1 cellular context compared by ENCODE assay signal in the genomic region with DNA sequence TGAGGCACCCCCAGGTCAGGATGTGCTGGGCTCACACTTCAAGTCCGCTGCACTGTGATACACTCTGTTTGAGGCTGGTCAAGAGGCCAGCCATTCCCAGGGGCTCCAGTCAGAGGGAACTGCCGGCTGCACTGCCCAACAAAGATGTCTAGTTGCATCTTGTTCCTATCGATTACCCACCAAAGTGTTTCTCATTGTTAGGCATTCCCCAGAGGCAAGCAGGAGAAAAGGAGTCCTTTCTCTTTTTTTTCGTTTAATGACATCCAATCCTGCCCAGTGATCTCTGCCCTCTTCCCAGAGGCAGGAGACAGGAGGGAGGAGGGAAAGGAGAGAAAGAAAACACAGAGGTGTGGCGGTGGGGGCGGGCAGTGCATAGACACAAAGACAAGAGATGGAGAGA.
TF ChIP-seq lines count a peak whose summit lies in the region.

No MANE protein-coding gene starts in this region.

TF ChIP-seq in endothelial cell of umbilical vein, 7 proteins besides CTCF, POLR2A, EP300 and RAD21 (continued from another document):
- TF ChIP-seq MYC (IDR thresholded peaks at IDR 0.05; ENCODE audit: low read depth, low read length): no peak
- no peak for TF ChIP-seq MAX (IDR thresholded peaks at IDR 0.05; ENCODE audit: insufficient read depth, insufficient read length)
- no peak for TF ChIP-seq EZH2 (IDR thresholded peaks at IDR 0.05; ENCODE audit: borderline replicate concordance, low read depth, low read length, severe bottlenecking)
- TF ChIP-seq GATA2 (IDR thresholded peaks at IDR 0.05; ENCODE audit: insufficient read depth, insufficient read length, low read depth, low read length): no peak
- no peak for TF ChIP-seq POLR2AphosphoS5 (IDR thresholded peaks at IDR 0.05; ENCODE audit: insufficient read depth, low read depth, low read length)
- TF ChIP-seq JUN (IDR thresholded peaks at IDR 0.05; ENCODE audit: borderline replicate concordance, insufficient read depth, insufficient read length, low read depth): no peak
